Comparison of ENCODE assay signal across 8 cellular contexts in the genomic region with DNA sequence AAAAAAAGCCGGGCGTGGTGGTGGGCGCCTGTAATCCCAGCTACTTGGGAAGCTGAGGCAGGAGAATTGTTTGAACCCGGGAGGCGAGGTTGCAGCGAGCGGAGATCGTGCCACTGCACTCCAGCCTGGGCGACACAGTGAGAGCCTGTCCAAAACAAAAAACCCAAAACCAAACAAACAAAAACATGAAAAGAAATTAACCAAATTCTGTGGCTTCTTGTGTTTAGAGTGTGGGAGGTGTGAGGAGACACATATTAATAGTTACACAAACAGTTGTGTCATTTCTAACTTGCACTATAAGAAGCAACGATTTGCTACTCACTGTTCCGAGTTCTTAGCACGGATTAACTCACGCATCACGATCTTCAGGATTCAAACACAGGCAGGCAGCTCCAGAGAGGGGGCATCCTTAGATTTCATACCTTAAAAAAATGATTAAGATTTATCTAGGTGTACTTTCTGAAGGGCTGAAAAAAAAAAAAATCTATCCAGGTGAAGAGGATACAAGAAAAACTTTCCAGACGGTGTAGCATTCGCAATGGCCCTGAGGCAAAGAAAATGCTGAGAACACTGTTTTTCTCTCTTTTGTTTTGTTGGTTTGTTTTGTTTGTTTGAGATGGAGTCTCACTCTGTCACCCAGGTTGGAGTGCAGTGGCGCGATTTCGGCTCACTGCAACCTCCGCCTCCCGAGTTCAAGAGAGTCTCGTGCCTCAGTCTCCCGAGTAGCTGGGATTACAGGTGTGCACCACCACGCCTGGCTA. TPM values are rescaled to one million over a fixed set of nuclear protein-coding genes. Genes with fewer than 3 reads are reported as not detected.
DNase-seq lines count a peak whose midpoint lies in the region; ATAC-seq and TF ChIP-seq lines count a peak whose summit lies in the region.

No MANE protein-coding gene starts in this region.

- WGBS in thyroid gland, 2 donors: 50 to 58% methylated on average over 24 of the region's 24 CpGs

- H3K27me3 ChIP-seq in left lung: no peaks in the 10 kb centered on the region
- no peaks in the 10 kb centered on the region for H3K27me3 ChIP-seq in thyroid gland

- H3K9me3 Mint-ChIP-seq in activated naive CD4-positive, alpha-beta T cell treated with anti-CD3 and anti-CD28 coated beads, Interleukin-2, amount 50 U/mL, for 72 hours: no peaks in the 10 kb centered on the region

- no peak for TF ChIP-seq POLR2A in thyroid gland (IDR thresholded peaks at IDR 0.05)

- H3K27ac ChIP-seq in left lung: peak overlapping the region; percentile 92 to 93
- H3K27ac ChIP-seq in thyroid gland: peak overlapping the region; percentile 91 to 99 (median 91)

- no peaks in the 10 kb centered on the region for H3K36me3 ChIP-seq in left lung
- H3K36me3 ChIP-seq in thyroid gland: no peaks in the 10 kb centered on the region

- intact Hi-C loops in left lung (cut with DNase I) (no loop called here), thyroid gland (cut with DNase I) (loop anchor here (5.0 kb wide), 1 partner anchor 41 kb away; a partner anchor contains a TSS)

- H3K36me3 Mint-ChIP-seq in activated naive CD4-positive, alpha-beta T cell treated with anti-CD3 and anti-CD28 coated beads, Interleukin-2, amount 50 U/mL, for 72 hours: peaks cover 7 to 8% of the 10 kb centered on the region in 2 donors

- H3K4me3 ChIP-seq in left lung: peak overlapping the region; percentile 77 to 95
- peak overlapping the region in 2 of 3 donors; percentile 10 to 84 for H3K4me3 ChIP-seq in thyroid gland (replicated peaks in 1 of 3)

- no peaks in the 10 kb centered on the region for H3K9me3 ChIP-seq in left lung
- no peaks in the 10 kb centered on the region for H3K9me3 ChIP-seq in thyroid gland

- DNase-seq in GM10266 (ENCODE audit: extremely low spot score) (peak; percentile 73), left lung (no peak), thyroid gland (peak in 1 of 2 donors; percentile 7), SKM-1 treated with dmso at 0.1 percent for 144 hours (lab: John Stamatoyannopoulos, UW; ENCODE audit: unreplicated experiment) (no peak), iPS-NIHi11 (ENCODE audit: low spot score) (no peak)
- no peak for DNase-seq in activated naive CD4-positive, alpha-beta T cell treated with anti-CD3 and anti-CD28 coated beads, Interleukin-2, amount 50 U/mL, for 72 hours (ENCODE audit: low spot score in 2 of 2)

- TF ChIP-seq CTCF in GM10266 (IDR thresholded peaks at IDR 0.05; ENCODE audit: control insufficient read depth, insufficient read depth, low read depth, missing control alignments) (no peak), left lung (IDR thresholded peaks at IDR 0.05) (no peak), thyroid gland (IDR thresholded peaks at IDR 0.05) (no peak)

- ATAC-seq in HG02885 (IDR thresholded peaks at IDR 0.05; ENCODE audit: poor library complexity, unreplicated experiment) (peak; percentile 65), left lung (no peak), HG03520 (IDR thresholded peaks at IDR 0.05; ENCODE audit: unreplicated experiment) (no peak)
- ATAC-seq in activated naive CD4-positive, alpha-beta T cell treated with anti-CD3 and anti-CD28 coated beads, Interleukin-2, amount 50 U/mL, for 72 hours: peak; percentile 33 to 57

- peak overlapping the region; percentile 96 to 98 for H3K27ac Mint-ChIP-seq in activated naive CD4-positive, alpha-beta T cell treated with anti-CD3 and anti-CD28 coated beads, Interleukin-2, amount 50 U/mL, for 72 hours

- peaks cover 5 to 14% of the 10 kb centered on the region in 2 donors for H3K4me1 ChIP-seq in left lung
- peaks cover 0 to 7% of the 10 kb centered on the region in 2 donors for H3K4me1 ChIP-seq in thyroid gland

RNA-seq across cellular contexts. Expression of a gene that starts 0.7 kb away (rescaled TPM):
- 10 to 100 TPM; 29.0 to 45.3 TPM for total RNA-seq in activated naive CD4-positive, alpha-beta T cell treated with anti-CD3 and anti-CD28 coated beads, Interleukin-2, amount 50 U/mL, for 72 hours
- total RNA-seq in left lung (10 to 100 TPM; 34.1 to 51.3 TPM), thyroid gland (10 to 100 TPM; 35.8 to 84.3 (median 57.0) TPM)

RNA-seq across cellular contexts. Expression of a gene that starts 25.4 kb away (rescaled TPM):
- 10 to 100 TPM; 43.6 to 53.2 TPM for total RNA-seq in activated naive CD4-positive, alpha-beta T cell treated with anti-CD3 and anti-CD28 coated beads, Interleukin-2, amount 50 U/mL, for 72 hours
- total RNA-seq in left lung: 10 to 100 TPM; 57.5 to 68.0 TPM
- 10 to 100 TPM in 2 of 4 donors, 1 to 10 TPM in 2; 4.6 to 12.6 (median 8.4) TPM for total RNA-seq in thyroid gland

RNA-seq across cellular contexts. Expression of a gene that starts 35.0 kb away (rescaled TPM):
- total RNA-seq in activated naive CD4-positive, alpha-beta T cell treated with anti-CD3 and anti-CD28 coated beads, Interleukin-2, amount 50 U/mL, for 72 hours: 10 to 100 TPM; 73.6 to 78.1 TPM
- 10 to 100 TPM; 64.2 to 65.8 TPM for total RNA-seq in left lung
- total RNA-seq in thyroid gland: 10 to 100 TPM; 31.3 to 75.4 (median 60.6) TPM

RNA-seq across cellular contexts. Expression of a gene that starts 42.1 kb away (rescaled TPM):
- total RNA-seq in activated naive CD4-positive, alpha-beta T cell treated with anti-CD3 and anti-CD28 coated beads, Interleukin-2, amount 50 U/mL, for 72 hours: 1 to 10 TPM; 4.3 to 6.4 TPM
- total RNA-seq in left lung (10 to 100 TPM; 45.3 to 61.3 TPM), thyroid gland (100 to 1,000 TPM in 3 of 4 donors, 10 to 100 TPM in 1; 75.5 to 133 (median 112) TPM)

RNA-seq across cellular contexts. Expression of a gene that starts 47.7 kb away (rescaled TPM):
- total RNA-seq in activated naive CD4-positive, alpha-beta T cell treated with anti-CD3 and anti-CD28 coated beads, Interleukin-2, amount 50 U/mL, for 72 hours: 10 to 100 TPM; 68.6 to 94.7 TPM
- total RNA-seq in left lung (10 to 100 TPM; 50.3 to 63.8 TPM), thyroid gland (10 to 100 TPM; 55.3 to 75.8 (median 60.0) TPM)

Comparison
In these comparisons a context has a peak if more than half of its experiments do, and no peak if none do; other contexts are left out.
1. ATAC-seq: peak in HG02885 (single experiment) and activated naive CD4-positive, alpha-beta T cell treated with anti-CD3 and anti-CD28 coated beads, Interleukin-2, amount 50 U/mL, for 72 hours (2 of 2); none in left lung (single experiment) and HG03520 (single experiment).